ENCODE assay signal across 11 cellular contexts in the genomic region with DNA sequence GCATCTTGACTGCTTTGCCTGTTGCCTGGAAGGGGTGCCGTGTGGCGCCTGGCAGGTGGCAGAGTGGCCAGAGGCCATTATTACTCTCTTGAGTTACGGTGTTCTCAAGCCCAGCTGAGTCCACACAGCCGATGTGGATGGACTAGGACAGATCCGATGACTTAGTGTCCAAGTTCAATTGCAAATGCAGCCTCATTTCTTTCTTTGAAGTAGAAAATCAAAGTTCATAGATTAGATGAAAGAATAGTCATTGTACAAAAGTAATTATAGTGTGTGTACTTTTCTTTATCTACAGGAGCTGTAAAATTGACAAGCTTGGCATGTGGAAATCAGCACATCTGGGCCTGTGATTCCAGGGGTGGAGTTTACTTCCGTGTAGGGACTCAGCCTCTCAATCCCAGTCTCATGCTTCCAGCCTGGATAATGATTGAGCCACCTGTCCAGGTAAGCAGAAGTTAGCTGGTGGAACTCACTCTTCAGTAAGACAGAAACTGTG.
"Had no signal": no experiment of that assay in that cellular context is flagged by ENCODE, and none has a peak within 500 bp of the region (broad histone marks: within the 10 kb centered on the region; RNA-seq: fewer than 3 reads in every experiment).

No MANE protein-coding gene starts in this region.

- ATAC-seq: activated CD4-positive, alpha-beta T cell treated with anti-CD3 and anti-CD28 coated beads for 36 hours; left ventricle myocardium superior had no signal

- DNase-seq: activated CD4-positive, alpha-beta memory T cell treated with anti-CD3 and anti-CD28 coated beads, Interleukin-2, amount 10 ng/mL, durations not matched to agents 7 days and 5 days; activated CD4-positive, alpha-beta T cell treated with anti-CD3 and anti-CD28 coated beads for 36 hours; activated gamma-delta T cell; activated naive CD8-positive, alpha-beta T cell treated with anti-CD3 and anti-CD28 coated beads for 36 hours; activated T-cell treated with anti-CD3 and anti-CD28 coated beads, Interleukin-2, amount 50 U/mL, for 48 hours; left ventricle myocardium superior; mesenchymal stem cell; ovary; T-helper 9 cell; WERI-Rb-1 had no signal

- H3K4me3 ChIP-seq: ovary, tibial nerve had no signal

- H3K36me3 ChIP-seq: ovary, WERI-Rb-1 had no signal

- H3K9me3 ChIP-seq: ovary, tibial nerve had no signal

- H3K27me3 ChIP-seq: ovary, tibial nerve had no signal

- H3K27ac ChIP-seq: ovary, WERI-Rb-1 had no signal

- H3K4me1 ChIP-seq: tibial nerve had no signal
